ENCODE assay signal across 1 cellular context in genomic region chr6:103101267-103101666, GRCh38.
TF ChIP-seq lines count a peak whose summit lies in the region.

No MANE protein-coding gene starts in this region.

TF ChIP-seq in GM12878, 131 proteins besides CTCF, POLR2A, EP300 and RAD21 (continued from another document):
- TF ChIP-seq MTA2 (IDR thresholded peaks at IDR 0.05; ENCODE audit: low read depth) = peak; percentile 61
